Comparison of ENCODE assay signal across 1 cellular context in the genomic region with DNA sequence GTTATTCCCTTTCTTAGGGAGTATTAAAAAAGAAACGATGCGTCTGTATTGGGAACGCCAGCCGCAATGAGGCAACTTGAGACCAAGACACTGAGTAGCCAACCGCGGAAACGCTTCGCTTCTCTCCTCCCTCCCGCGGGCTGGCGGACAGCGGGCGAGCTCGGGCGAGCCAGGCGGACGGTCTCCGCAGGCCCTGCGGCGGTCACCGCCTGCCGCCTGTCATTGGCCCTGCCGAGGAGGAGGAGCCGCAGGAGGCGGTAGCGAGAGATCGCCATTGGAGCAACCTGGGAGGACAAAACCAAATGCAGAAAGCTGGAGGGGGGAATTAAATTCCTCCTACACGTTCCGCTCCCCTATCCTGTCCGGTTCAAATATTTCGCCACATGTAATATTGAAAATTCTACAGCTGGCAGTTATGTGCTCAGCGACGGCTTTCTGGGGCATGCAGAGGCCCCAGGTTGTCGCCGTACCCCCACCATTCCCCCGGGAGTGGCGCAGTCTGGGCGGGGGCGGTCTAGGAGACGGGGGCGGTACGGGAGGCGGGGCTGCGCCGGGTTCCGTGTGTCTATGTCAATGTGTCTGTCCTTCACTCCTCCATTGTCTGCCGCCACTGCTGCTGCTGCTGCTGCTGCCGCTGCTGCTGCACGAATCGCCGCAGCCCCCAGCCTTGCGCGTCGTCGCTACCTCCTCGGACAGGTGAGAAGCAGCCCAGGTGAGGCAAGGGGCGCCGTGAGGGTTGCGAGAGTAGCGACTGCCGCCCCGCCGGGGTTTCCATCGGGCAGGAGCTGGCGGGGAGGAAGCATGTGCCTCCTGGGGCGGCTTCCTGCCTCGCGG.
A peak's percentile ranks its signal among the peaks of the same experiment; 100 is the strongest.
TF ChIP-seq lines count a peak whose summit lies in the region.

TSS of gene ANKMY2 (minus strand) at position 162 of the 834 bp plus-strand sequence. CDS start 181 bp downstream, outside the sequence.
TSS of gene BZW2 (plus strand) at position 589 of the 834 bp plus-strand sequence. CDS start 19,263 bp downstream, outside the sequence.

TF ChIP-seq in HepG2, 621 proteins besides CTCF, POLR2A, EP300 and RAD21 (continues in another document):
- TF ChIP-seq ZBTB4 (CRISPR knock-in tag; IDR thresholded peaks at IDR 0.05; ENCODE audit: borderline replicate concordance): peak; percentile 20; the same call in 1 of the 2 replicates
- TF ChIP-seq, protein P1, sequence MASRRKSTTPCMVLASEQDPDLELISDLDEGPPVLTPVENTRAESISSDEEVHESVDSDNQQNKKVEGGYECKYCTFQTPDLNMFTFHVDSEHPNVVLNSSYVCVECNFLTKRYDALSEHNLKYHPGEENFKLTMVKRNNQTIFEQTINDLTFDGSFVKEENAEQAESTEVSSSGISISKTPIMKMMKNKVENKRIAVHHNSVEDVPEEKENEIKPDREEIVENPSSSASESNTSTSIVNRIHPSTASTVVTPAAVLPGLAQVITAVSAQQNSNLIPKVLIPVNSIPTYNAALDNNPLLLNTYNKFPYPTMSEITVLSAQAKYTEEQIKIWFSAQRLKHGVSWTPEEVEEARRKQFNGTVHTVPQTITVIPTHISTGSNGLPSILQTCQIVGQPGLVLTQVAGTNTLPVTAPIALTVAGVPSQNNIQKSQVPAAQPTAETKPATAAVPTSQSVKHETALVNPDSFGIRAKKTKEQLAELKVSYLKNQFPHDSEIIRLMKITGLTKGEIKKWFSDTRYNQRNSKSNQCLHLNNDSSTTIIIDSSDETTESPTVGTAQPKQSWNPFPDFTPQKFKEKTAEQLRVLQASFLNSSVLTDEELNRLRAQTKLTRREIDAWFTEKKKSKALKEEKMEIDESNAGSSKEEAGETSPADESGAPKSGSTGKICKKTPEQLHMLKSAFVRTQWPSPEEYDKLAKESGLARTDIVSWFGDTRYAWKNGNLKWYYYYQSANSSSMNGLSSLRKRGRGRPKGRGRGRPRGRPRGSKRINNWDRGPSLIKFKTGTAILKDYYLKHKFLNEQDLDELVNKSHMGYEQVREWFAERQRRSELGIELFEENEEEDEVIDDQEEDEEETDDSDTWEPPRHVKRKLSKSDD (CRISPR knock-in tag; IDR thresholded peaks at IDR 0.05; ENCODE audit: low read depth): peak; percentile 48; the same call in 1 of the 2 replicates
- peak; percentile 33; the same call in 1 of the 2 replicates for TF ChIP-seq ZFP82 (CRISPR knock-in tag; IDR thresholded peaks at IDR 0.05; ENCODE audit: borderline replicate concordance)
- TF ChIP-seq ATRX (CRISPR knock-in tag; IDR thresholded peaks at IDR 0.05; ENCODE audit: borderline replicate concordance): no peak
- peak; percentile 71; the same call in 1 of the 2 replicates for TF ChIP-seq ZBTB42 (CRISPR knock-in tag; IDR thresholded peaks at IDR 0.05)
- TF ChIP-seq ZNF256 (CRISPR knock-in tag; conservative IDR thresholded peaks at IDR 0.05): no peak
- TF ChIP-seq EHMT2 (IDR thresholded peaks at IDR 0.05; ENCODE audit: borderline replicate concordance, low read depth, low read length): no peak
- 0 out of 2 replicates have a peak, but pooled peaks have one; percentile 34 for TF ChIP-seq PPARG (CRISPR knock-in tag; conservative IDR thresholded peaks at IDR 0.05)
- no peak for TF ChIP-seq PRPF4 (IDR thresholded peaks at IDR 0.05; ENCODE audit: low read depth, low read length, poor library complexity, severe bottlenecking)
- peak; percentile 52 for TF ChIP-seq ZNF501 (CRISPR knock-in tag; IDR thresholded peaks at IDR 0.05)
- no peak; the same call in 1 of the 2 replicates for TF ChIP-seq ZSCAN9 (CRISPR knock-in tag; IDR thresholded peaks at IDR 0.05; ENCODE audit: borderline replicate concordance)
- no peak for TF ChIP-seq ZNF547 (CRISPR knock-in tag; IDR thresholded peaks at IDR 0.05)
- TF ChIP-seq MED8 (CRISPR knock-in tag; IDR thresholded peaks at IDR 0.05; ENCODE audit: insufficient replicate concordance): peak; percentile 24
- TF ChIP-seq RARG (CRISPR knock-in tag; IDR thresholded peaks at IDR 0.05; ENCODE audit: low read depth): no peak; the same call in 1 of the 2 replicates
- TF ChIP-seq NR2F6 (IDR thresholded peaks at IDR 0.05): no peak; the same call in 1 of the 2 replicates
- TF ChIP-seq NR2F6 (CRISPR knock-in tag; IDR thresholded peaks at IDR 0.05): no peak; the same call in 1 of the 2 replicates
- no peak for TF ChIP-seq ZNF138 (CRISPR knock-in tag; IDR thresholded peaks at IDR 0.05; ENCODE audit: low read depth)
- peak; percentile 46; the same call in 1 of the 2 replicates for TF ChIP-seq ZNF124 (CRISPR knock-in tag; IDR thresholded peaks at IDR 0.05)
- 0 out of 2 replicates have a peak, but pooled peaks have one; percentile 52 for TF ChIP-seq ZNF7 (CRISPR knock-in tag; IDR thresholded peaks at IDR 0.05)
- 0 out of 2 replicates have a peak, but pooled peaks have one; percentile 61 for TF ChIP-seq TERF1 (CRISPR knock-in tag; IDR thresholded peaks at IDR 0.05)
- TF ChIP-seq ZNF724P (CRISPR knock-in tag; IDR thresholded peaks at IDR 0.05; ENCODE audit: borderline replicate concordance): peak; percentile 72; the same call in 1 of the 2 replicates
- TF ChIP-seq, protein P2, sequence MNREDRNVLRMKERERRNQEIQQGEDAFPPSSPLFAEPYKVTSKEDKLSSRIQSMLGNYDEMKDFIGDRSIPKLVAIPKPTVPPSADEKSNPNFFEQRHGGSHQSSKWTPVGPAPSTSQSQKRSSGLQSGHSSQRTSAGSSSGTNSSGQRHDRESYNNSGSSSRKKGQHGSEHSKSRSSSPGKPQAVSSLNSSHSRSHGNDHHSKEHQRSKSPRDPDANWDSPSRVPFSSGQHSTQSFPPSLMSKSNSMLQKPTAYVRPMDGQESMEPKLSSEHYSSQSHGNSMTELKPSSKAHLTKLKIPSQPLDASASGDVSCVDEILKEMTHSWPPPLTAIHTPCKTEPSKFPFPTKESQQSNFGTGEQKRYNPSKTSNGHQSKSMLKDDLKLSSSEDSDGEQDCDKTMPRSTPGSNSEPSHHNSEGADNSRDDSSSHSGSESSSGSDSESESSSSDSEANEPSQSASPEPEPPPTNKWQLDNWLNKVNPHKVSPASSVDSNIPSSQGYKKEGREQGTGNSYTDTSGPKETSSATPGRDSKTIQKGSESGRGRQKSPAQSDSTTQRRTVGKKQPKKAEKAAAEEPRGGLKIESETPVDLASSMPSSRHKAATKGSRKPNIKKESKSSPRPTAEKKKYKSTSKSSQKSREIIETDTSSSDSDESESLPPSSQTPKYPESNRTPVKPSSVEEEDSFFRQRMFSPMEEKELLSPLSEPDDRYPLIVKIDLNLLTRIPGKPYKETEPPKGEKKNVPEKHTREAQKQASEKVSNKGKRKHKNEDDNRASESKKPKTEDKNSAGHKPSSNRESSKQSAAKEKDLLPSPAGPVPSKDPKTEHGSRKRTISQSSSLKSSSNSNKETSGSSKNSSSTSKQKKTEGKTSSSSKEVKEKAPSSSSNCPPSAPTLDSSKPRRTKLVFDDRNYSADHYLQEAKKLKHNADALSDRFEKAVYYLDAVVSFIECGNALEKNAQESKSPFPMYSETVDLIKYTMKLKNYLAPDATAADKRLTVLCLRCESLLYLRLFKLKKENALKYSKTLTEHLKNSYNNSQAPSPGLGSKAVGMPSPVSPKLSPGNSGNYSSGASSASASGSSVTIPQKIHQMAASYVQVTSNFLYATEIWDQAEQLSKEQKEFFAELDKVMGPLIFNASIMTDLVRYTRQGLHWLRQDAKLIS (CRISPR knock-in tag; IDR thresholded peaks at IDR 0.05): no peak; the same call in 1 of the 2 replicates
- TF ChIP-seq ZBTB21 (CRISPR knock-in tag; IDR thresholded peaks at IDR 0.05): peak; percentile 37; the same call in 1 of the 2 replicates
- no peak for TF ChIP-seq CHD2 (IDR thresholded peaks at IDR 0.05; ENCODE audit: low read depth, low read length)
- no peak for TF ChIP-seq ZNF790 (CRISPR knock-in tag; IDR thresholded peaks at IDR 0.05; ENCODE audit: borderline replicate concordance)
- TF ChIP-seq TFE3 (CRISPR knock-in tag; IDR thresholded peaks at IDR 0.05): no peak
- no peak for TF ChIP-seq THYN1 (CRISPR knock-in tag; IDR thresholded peaks at IDR 0.05; ENCODE audit: borderline replicate concordance, low read depth)
- no peak for TF ChIP-seq CENPX (CRISPR knock-in tag; IDR thresholded peaks at IDR 0.05)
- TF ChIP-seq RXRB (CRISPR knock-in tag; IDR thresholded peaks at IDR 0.05; ENCODE audit: borderline replicate concordance): peak; percentile 50
- TF ChIP-seq DDIT3 (CRISPR knock-in tag; IDR thresholded peaks at IDR 0.05): no peak
- peak; percentile 34 for TF ChIP-seq RARA (CRISPR knock-in tag; IDR thresholded peaks at IDR 0.05)
- TF ChIP-seq MEIS1 (CRISPR knock-in tag; IDR thresholded peaks at IDR 0.05; ENCODE audit: borderline replicate concordance): peak; percentile 71
- TF ChIP-seq MLLT10 (CRISPR knock-in tag; IDR thresholded peaks at IDR 0.05): no peak
- TF ChIP-seq JUN (CRISPR knock-in tag; IDR thresholded peaks at IDR 0.05): peak; percentile 67; the same call in 1 of the 2 replicates
- 0 out of 2 replicates have a peak, but pooled peaks have one; percentile 5 for TF ChIP-seq E2F1 (CRISPR knock-in tag; IDR thresholded peaks at IDR 0.05)
- peak; percentile 72; the same call in 1 of the 2 replicates for TF ChIP-seq ZNF614 (CRISPR knock-in tag; IDR thresholded peaks at IDR 0.05; ENCODE audit: borderline replicate concordance)
- TF ChIP-seq STAT6 (CRISPR knock-in tag; IDR thresholded peaks at IDR 0.05; ENCODE audit: borderline replicate concordance): 0 out of 2 replicates have a peak, but pooled peaks have one; percentile 2
- TF ChIP-seq GATA4 (IDR thresholded peaks at IDR 0.05; ENCODE audit: borderline replicate concordance, low read depth): peak; percentile 74; the same call in 1 of the 2 replicates
- TF ChIP-seq CCAR2 (optimal IDR thresholded peaks at IDR 0.05; ENCODE audit: low read depth, low read length): no peak
